Comparison of ENCODE assay signal across 1 cellular context in the genomic region with DNA sequence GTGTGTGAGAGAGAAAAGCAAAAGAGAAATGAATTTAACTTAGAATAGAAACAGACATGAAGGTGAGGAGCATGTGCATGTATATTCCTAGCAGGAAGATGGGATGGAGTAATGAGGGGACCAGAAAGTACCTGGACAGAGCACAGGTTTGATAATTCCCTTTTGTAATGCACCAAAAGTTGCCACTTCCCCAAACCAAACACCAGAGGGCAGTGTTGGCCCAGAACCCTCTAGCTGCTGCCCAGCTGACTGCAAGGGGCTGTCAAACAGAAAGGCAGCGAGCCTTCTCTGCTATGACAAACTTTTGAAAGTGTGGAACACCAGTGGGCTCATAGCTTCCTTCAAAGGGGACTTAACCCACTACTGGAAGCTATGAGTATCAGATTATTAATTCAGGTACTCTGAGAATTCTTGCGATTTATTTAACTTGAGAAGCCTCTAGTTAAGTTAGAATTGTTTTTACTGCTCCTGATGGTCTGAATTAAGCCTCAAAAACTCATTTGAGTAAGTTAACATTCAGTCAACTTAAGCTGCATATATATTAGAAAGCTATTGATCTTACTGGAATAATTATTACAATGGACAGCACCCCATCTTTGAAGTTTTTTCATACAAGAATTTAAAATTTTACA.
TF ChIP-seq lines count a peak whose summit lies in the region.

No MANE protein-coding gene starts in this region.

TF ChIP-seq in Ishikawa, 13 proteins besides CTCF, POLR2A, EP300 and RAD21 (continued from another document):
- TF ChIP-seq CEBPB (IDR thresholded peaks at IDR 0.05) (no peak), EGR1 (IDR thresholded peaks at IDR 0.05) (no peak), CREB1 (IDR thresholded peaks at IDR 0.05; ENCODE audit: low read depth) (no peak), YY1 (IDR thresholded peaks at IDR 0.05; ENCODE audit: low read depth) (no peak), TEAD4 (IDR thresholded peaks at IDR 0.05) (no peak), FOXM1 (IDR thresholded peaks at IDR 0.05; ENCODE audit: borderline replicate concordance, low read depth) (no peak), NFIC (IDR thresholded peaks at IDR 0.05) (no peak), ZBTB7A (IDR thresholded peaks at IDR 0.05; ENCODE audit: low read depth) (no peak)
- TF ChIP-seq, protein P1, sequence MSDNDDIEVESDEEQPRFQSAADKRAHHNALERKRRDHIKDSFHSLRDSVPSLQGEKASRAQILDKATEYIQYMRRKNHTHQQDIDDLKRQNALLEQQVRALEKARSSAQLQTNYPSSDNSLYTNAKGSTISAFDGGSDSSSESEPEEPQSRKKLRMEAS (IDR thresholded peaks at IDR 0.05): no peak
TF ChIP-seq in Ishikawa: peak in this region for 0.
